Comparison of ENCODE assay signal across 1 cellular context in genomic region chr6:319177-320131, GRCh38.
TF ChIP-seq lines count a peak whose summit lies in the region.

No MANE protein-coding gene starts in this region.

TF ChIP-seq in HepG2, 621 proteins besides CTCF, POLR2A, EP300 and RAD21 (continued from another document):
- TF ChIP-seq, protein P1, sequence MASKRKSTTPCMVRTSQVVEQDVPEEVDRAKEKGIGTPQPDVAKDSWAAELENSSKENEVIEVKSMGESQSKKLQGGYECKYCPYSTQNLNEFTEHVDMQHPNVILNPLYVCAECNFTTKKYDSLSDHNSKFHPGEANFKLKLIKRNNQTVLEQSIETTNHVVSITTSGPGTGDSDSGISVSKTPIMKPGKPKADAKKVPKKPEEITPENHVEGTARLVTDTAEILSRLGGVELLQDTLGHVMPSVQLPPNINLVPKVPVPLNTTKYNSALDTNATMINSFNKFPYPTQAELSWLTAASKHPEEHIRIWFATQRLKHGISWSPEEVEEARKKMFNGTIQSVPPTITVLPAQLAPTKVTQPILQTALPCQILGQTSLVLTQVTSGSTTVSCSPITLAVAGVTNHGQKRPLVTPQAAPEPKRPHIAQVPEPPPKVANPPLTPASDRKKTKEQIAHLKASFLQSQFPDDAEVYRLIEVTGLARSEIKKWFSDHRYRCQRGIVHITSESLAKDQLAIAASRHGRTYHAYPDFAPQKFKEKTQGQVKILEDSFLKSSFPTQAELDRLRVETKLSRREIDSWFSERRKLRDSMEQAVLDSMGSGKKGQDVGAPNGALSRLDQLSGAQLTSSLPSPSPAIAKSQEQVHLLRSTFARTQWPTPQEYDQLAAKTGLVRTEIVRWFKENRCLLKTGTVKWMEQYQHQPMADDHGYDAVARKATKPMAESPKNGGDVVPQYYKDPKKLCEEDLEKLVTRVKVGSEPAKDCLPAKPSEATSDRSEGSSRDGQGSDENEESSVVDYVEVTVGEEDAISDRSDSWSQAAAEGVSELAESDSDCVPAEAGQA (IDR thresholded peaks at IDR 0.05; ENCODE audit: low read depth) = no peak
- TF ChIP-seq, protein P1 (CRISPR knock-in tag; IDR thresholded peaks at IDR 0.05; ENCODE audit: borderline replicate concordance) = no peak
- TF ChIP-seq, protein P2, sequence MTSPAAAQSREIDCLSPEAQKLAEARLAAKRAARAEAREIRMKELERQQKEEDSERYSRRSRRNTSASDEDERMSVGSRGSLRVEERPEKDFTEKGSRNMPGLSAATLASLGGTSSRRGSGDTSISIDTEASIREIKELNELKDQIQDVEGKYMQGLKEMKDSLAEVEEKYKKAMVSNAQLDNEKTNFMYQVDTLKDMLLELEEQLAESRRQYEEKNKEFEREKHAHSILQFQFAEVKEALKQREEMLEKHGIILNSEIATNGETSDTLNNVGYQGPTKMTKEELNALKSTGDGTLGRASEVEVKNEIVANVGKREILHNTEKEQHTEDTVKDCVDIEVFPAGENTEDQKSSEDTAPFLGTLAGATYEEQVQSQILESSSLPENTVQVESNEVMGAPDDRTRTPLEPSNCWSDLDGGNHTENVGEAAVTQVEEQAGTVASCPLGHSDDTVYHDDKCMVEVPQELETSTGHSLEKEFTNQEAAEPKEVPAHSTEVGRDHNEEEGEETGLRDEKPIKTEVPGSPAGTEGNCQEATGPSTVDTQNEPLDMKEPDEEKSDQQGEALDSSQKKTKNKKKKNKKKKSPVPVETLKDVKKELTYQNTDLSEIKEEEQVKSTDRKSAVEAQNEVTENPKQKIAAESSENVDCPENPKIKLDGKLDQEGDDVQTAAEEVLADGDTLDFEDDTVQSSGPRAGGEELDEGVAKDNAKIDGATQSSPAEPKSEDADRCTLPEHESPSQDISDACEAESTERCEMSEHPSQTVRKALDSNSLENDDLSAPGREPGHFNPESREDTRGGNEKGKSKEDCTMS (CRISPR knock-in tag; conservative IDR thresholded peaks at IDR 0.05) = no peak
- TF ChIP-seq, protein P3, sequence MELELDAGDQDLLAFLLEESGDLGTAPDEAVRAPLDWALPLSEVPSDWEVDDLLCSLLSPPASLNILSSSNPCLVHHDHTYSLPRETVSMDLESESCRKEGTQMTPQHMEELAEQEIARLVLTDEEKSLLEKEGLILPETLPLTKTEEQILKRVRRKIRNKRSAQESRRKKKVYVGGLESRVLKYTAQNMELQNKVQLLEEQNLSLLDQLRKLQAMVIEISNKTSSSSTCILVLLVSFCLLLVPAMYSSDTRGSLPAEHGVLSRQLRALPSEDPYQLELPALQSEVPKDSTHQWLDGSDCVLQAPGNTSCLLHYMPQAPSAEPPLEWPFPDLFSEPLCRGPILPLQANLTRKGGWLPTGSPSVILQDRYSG (CRISPR knock-in tag; IDR thresholded peaks at IDR 0.05) = no peak
